In the genomic region with DNA sequence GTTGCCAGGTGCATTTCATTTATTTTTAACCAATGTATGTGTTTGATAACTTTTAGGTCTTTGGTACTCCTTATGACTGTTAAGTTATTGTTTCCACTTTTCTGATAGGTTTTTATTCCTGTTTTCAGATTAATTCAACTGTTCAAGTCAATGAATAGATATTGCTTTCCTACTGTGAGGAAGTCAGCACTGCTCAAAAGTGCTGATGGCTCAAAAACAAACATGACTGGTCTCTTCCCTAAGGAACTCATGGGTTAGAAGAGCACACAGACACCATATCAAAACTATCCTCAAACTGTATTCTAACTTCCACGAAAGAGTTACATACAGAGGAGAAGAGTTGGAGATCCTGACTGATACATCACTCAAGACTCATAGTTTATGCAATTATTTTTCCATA, we compare ENCODE assay signal across 38 cellular contexts. TPM values are rescaled to one million over a fixed set of nuclear protein-coding genes. Genes with fewer than 3 reads are reported as not detected.
"Had no signal": no experiment of that assay in that cellular context is flagged by ENCODE, and none has a peak within 500 bp of the region (broad histone marks: within the 10 kb centered on the region; RNA-seq: fewer than 3 reads in every experiment).

No MANE protein-coding gene starts in this region.

- H3K9me3 ChIP-seq: MG63 had no signal

- H3K36me3 ChIP-seq: MG63 had no signal

- H3K27me3 ChIP-seq: MG63 had no signal

- H3K4me3 ChIP-seq: MG63 had no signal

- DNase-seq: Karpas-422, Kasumi-1, MG63, MM.1S, MV-4-11, NCI-H1048, NCI-H1092, NCI-H1092 treated with DMSO at 0.1 percent for 48 hours, NCI-H1105, NCI-H1105 treated with DMSO at 0.1 percent for 48 hours, NCI-H1417, NCI-H1436, NCI-H1436 treated with DMSO at 0.1 percent for 48 hours, NCI-H146, NCI-H1694, NCI-H1694 treated with DMSO at 0.1 percent for 48 hours, NCI-H187, NCI-H187 treated with DMSO at 0.1 percent for 48 hours, NCI-H1930, NCI-H2029, NCI-H2029 treated with DMSO at 0.1 percent for 48 hours, NCI-H2081, NCI-H2081 treated with DMSO at 0.1 percent for 48 hours, NCI-H2107, NCI-H2171, NCI-H2171 treated with DMSO at 0.1 percent for 48 hours, NCI-H2227 treated with DMSO at 0.1 percent for 48 hours, NCI-H226, NCI-H345, NCI-H446, NCI-H446 treated with DMSO at 0.1 percent for 48 hours, NCI-H510A, NCI-H510A treated with DMSO at 0.1 percent for 48 hours, NCI-H524 had no signal

RNA-seq across cellular contexts. Expression of a gene that starts 39.9 kb away (rescaled TPM):
- total RNA-seq: LHCN-M2, M059J, MCF 10A, NCI-H460 had no signal
